ENCODE assay signal across 1 cellular context in genomic region chr14:100988956-100989355, GRCh38.
A peak's percentile ranks its signal among the peaks of the same experiment; 100 is the strongest.
TF ChIP-seq lines count a peak whose summit lies in the region.

No MANE protein-coding gene starts in this region.

TF ChIP-seq in IMR-90, 13 proteins besides CTCF, POLR2A, EP300 and RAD21:
- TF ChIP-seq NFE2L2 (IDR thresholded peaks at IDR 0.05; ENCODE audit: low read depth, low read length) (no peak), FOS (IDR thresholded peaks at IDR 0.05; ENCODE audit: low read depth, low read length) (0 out of 2 replicates have a peak, but pooled peaks have one; percentile 27)
